Comparison of ENCODE assay signal across 23 cellular contexts in the genomic region with DNA sequence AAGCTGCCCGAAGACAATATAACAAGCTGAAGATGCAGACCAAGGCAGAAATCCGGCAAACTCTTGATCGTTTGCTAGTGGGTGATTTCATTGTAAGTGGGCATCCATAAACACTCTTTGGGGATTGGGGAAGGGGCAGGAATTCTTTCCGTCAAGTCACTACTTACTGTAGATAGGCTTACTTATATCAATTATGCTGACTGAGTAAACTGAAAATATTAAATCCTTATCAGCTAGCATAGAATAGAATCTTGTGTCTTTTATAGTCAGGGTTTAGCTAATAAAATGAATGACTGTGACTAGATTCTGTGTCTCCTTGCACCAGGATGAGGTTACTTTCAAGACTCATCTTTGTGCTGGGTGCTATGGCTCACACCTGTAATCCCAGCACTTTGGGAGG.
"Had no signal": no experiment of that assay in that cellular context is flagged by ENCODE, and none has a peak within 500 bp of the region (broad histone marks: within the 10 kb centered on the region; RNA-seq: fewer than 3 reads in every experiment).

No MANE protein-coding gene starts in this region.

- ATAC-seq: naive thymus-derived CD4-positive, alpha-beta T cell; natural killer cell; sciatic nerve; stimulated activated memory B cell treated with anti-CD40 and anti-IgM and Interleukin-4, amounts not matched to agents 10 μg/mL and 1 μg/mL and 100 μg/mL, for 72 hours had no signal

- H3K9me3 Mint-ChIP-seq: naive thymus-derived CD4-positive, alpha-beta T cell; natural killer cell; nephron; neural progenitor cell; stimulated activated memory B cell treated with anti-CD40 and anti-IgM and Interleukin-4, amounts not matched to agents 10 μg/mL and 1 μg/mL and 100 μg/mL, for 72 hours; stimulated activated naive CD8-positive, alpha-beta T cell treated with anti-CD3 and anti-CD28 coated beads, Interleukin-15, Interleukin-2, amounts not matched to agents 100 ng/mL and 50 ng/mL, for 24 hours had no signal

- DNase-seq: naive thymus-derived CD4-positive, alpha-beta T cell; natural killer cell; pancreas; small intestine; stimulated activated CD4-positive, alpha-beta T cell treated with anti-CD3 and anti-CD28 coated beads, Interleukin-15, amount 100 ng/mL, for 24 hours; stimulated activated CD4-positive, alpha-beta T cell treated with anti-CD3 and anti-CD28 coated beads, Interleukin-2, amount 100 ng/mL, for 24 hours; stimulated activated CD4-positive, alpha-beta T cell treated with anti-CD3 and anti-CD28 coated beads, Interleukin-2, amount 100 ng/mL, for 48 hours; stimulated activated CD4-positive, alpha-beta T cell treated with anti-CD3 and anti-CD28 coated beads, Interleukin-4, amount 100 ng/mL, for 24 hours; stimulated activated naive CD4-positive, alpha-beta T cell; stomach; thyroid gland; trophoblast cell; upper lobe of left lung had no signal

- H3K4me1 Mint-ChIP-seq: nephron; neural progenitor cell; stimulated activated memory B cell treated with anti-CD40 and anti-IgM and Interleukin-4, amounts not matched to agents 10 μg/mL and 1 μg/mL and 100 μg/mL, for 72 hours had no signal

- H3K9ac ChIP-seq: neural progenitor cell had no signal

- H3K4me3 Mint-ChIP-seq: naive thymus-derived CD4-positive, alpha-beta T cell; natural killer cell; nephron; neural progenitor cell; stimulated activated memory B cell treated with anti-CD40 and anti-IgM and Interleukin-4, amounts not matched to agents 10 μg/mL and 1 μg/mL and 100 μg/mL, for 72 hours; stimulated activated naive CD8-positive, alpha-beta T cell treated with anti-CD3 and anti-CD28 coated beads, Interleukin-15, Interleukin-2, amounts not matched to agents 100 ng/mL and 50 ng/mL, for 24 hours had no signal

- H3K4me2 ChIP-seq: neural progenitor cell had no signal

- H3K27me3 Mint-ChIP-seq: naive thymus-derived CD4-positive, alpha-beta T cell; stimulated activated memory B cell treated with anti-CD40 and anti-IgM and Interleukin-4, amounts not matched to agents 10 μg/mL and 1 μg/mL and 100 μg/mL, for 72 hours; stimulated activated naive CD8-positive, alpha-beta T cell treated with anti-CD3 and anti-CD28 coated beads, Interleukin-15, Interleukin-2, amounts not matched to agents 100 ng/mL and 50 ng/mL, for 24 hours had no signal

- H3K4me1 ChIP-seq: pancreas, prostate gland, stomach, thyroid gland, tibial nerve, upper lobe of left lung, vagina had no signal

- H3K36me3 ChIP-seq: neural progenitor cell had no signal

- H2AFZ ChIP-seq: neural progenitor cell had no signal

- H3K4me3 ChIP-seq: neural progenitor cell, pancreas, prostate gland, stomach, thoracic aorta, thyroid gland, tibial nerve, upper lobe of left lung, vagina had no signal

- H3K9me3 ChIP-seq: pancreas, prostate gland, stomach, thoracic aorta, thyroid gland, tibial nerve, upper lobe of left lung, vagina had no signal

- FAIRE-seq: pancreas, small intestine, urothelium cell line had no signal

- H3K27ac ChIP-seq: neural progenitor cell, pancreas, prostate gland, stomach, thoracic aorta, thyroid gland, tibial nerve, upper lobe of left lung, vagina had no signal

- H3K27me3 ChIP-seq: neural progenitor cell, pancreas, stomach, thyroid gland, tibial nerve, upper lobe of left lung, vagina had no signal

- H3K27ac Mint-ChIP-seq: naive thymus-derived CD4-positive, alpha-beta T cell; natural killer cell; nephron; neural progenitor cell; stimulated activated memory B cell treated with anti-CD40 and anti-IgM and Interleukin-4, amounts not matched to agents 10 μg/mL and 1 μg/mL and 100 μg/mL, for 72 hours; stimulated activated naive CD8-positive, alpha-beta T cell treated with anti-CD3 and anti-CD28 coated beads, Interleukin-15, Interleukin-2, amounts not matched to agents 100 ng/mL and 50 ng/mL, for 24 hours had no signal
